12 cellular contexts compared by ENCODE assay signal in genomic region chr18:23943104-23943503, GRCh38.
DNase-seq lines count a peak whose midpoint lies in the region; ATAC-seq and FAIRE-seq lines count a peak whose summit lies in the region.
"Had no signal": no experiment of that assay in that cellular context is flagged by ENCODE, and none has a peak within 500 bp of the region (broad histone marks: within the 10 kb centered on the region; RNA-seq: fewer than 3 reads in every experiment).

No MANE protein-coding gene starts in this region.

- no peak overlapping the region for H3K27ac Mint-ChIP-seq in activated T-cell treated with anti-CD3 and anti-CD28 coated beads, Interleukin-2, amount 50 U/mL, for 24 hours
- H3K27ac Mint-ChIP-seq in activated CD8-positive, alpha-beta T cell treated with anti-CD3 and anti-CD28 coated beads, Interleukin-2, amount 10 ng/mL, durations not matched to agents 7 days and 5 days = peak overlapping the region; percentile 85
- H3K27ac Mint-ChIP-seq: progenitor cell of endocrine pancreas had no signal

- peak; percentile 72 for ATAC-seq in HG02938 (IDR thresholded peaks at IDR 0.05; ENCODE audit: unreplicated experiment)
- ATAC-seq in activated CD8-positive, alpha-beta T cell treated with anti-CD3 and anti-CD28 coated beads, Interleukin-2, amount 10 ng/mL, durations not matched to agents 7 days and 5 days = peak; percentile 81
- ATAC-seq in stimulated activated naive CD8-positive, alpha-beta T cell treated with anti-CD3 and anti-CD28 coated beads, Interleukin-15, Interleukin-2, amounts not matched to agents 100 U/mL and 50 U/mL, for 24 hours = peak; percentile 88

- CTCF ChIA-PET in activated CD8-positive, alpha-beta T cell treated with anti-CD3 and anti-CD28 coated beads, Interleukin-2, amount 10 ng/mL, durations not matched to agents 7 days and 5 days (lab: Charles Lee) = interaction anchor here (0.9 to 2.9 kb wide), 7 partner anchors 9 to 74 kb away, joined by 3 to 11 read pairs (median 5); no protein-coding TSS in a partner anchor

- H3K4me1 Mint-ChIP-seq in activated T-cell treated with anti-CD3 and anti-CD28 coated beads, Interleukin-2, amount 50 U/mL, for 24 hours (ENCODE audit: low read depth) = peaks cover 40% of the 10 kb centered on the region
- peaks cover 45% of the 10 kb centered on the region for H3K4me1 Mint-ChIP-seq in activated CD8-positive, alpha-beta T cell treated with anti-CD3 and anti-CD28 coated beads, Interleukin-2, amount 10 ng/mL, durations not matched to agents 7 days and 5 days (ENCODE audit: low read depth)

- no peak for FAIRE-seq in frontal cortex (lab: Jason Lieb, UNC)

- POLR2A ChIA-PET in activated CD8-positive, alpha-beta T cell treated with anti-CD3 and anti-CD28 coated beads, Interleukin-2, amount 10 ng/mL, durations not matched to agents 7 days and 5 days (lab: Charles Lee) = interaction anchor here (0.9 to 1.1 kb wide), 3 partner anchors 9 to 22 kb away, joined by 3 to 4 read pairs (median 4); no protein-coding TSS in a partner anchor

- H3K36me3 Mint-ChIP-seq in activated T-cell treated with anti-CD3 and anti-CD28 coated beads, Interleukin-2, amount 50 U/mL, for 24 hours (ENCODE audit: low read depth) = no peaks in the 10 kb centered on the region
- H3K36me3 Mint-ChIP-seq in activated CD8-positive, alpha-beta T cell treated with anti-CD3 and anti-CD28 coated beads, Interleukin-2, amount 10 ng/mL, durations not matched to agents 7 days and 5 days (ENCODE audit: low read depth) = peaks cover 3% of the 10 kb centered on the region

- peak; percentile 33 for DNase-seq in activated T-cell treated with anti-CD3 and anti-CD28 coated beads for 24 hours (ENCODE audit: low read depth)
- DNase-seq in activated T-cell treated with anti-CD3 and anti-CD28 coated beads, Interleukin-2, amount 50 U/mL, for 24 hours = no peak
- peak; percentile 71 for DNase-seq in activated CD8-positive, alpha-beta T cell treated with anti-CD3 and anti-CD28 coated beads, Interleukin-2, amount 10 ng/mL, durations not matched to agents 7 days and 5 days
- DNase-seq in stimulated activated naive CD8-positive, alpha-beta T cell treated with anti-CD3 and anti-CD28 coated beads, Interleukin-15, Interleukin-2, amounts not matched to agents 100 U/mL and 50 U/mL, for 24 hours = no peak
- no peak for DNase-seq in NCI-H1436 (lab: John Stamatoyannopoulos, UW)
- no peak for DNase-seq in frontal cortex (ENCODE audit: low spot score in 2 of 2)
- DNase-seq in DMS79 (lab: John Stamatoyannopoulos, UW) = no peak
- DNase-seq: ACHN, cerebellar nuclear complex, MG63 had no signal

- H3K4me3 Mint-ChIP-seq in activated T-cell treated with anti-CD3 and anti-CD28 coated beads, Interleukin-2, amount 50 U/mL, for 24 hours = no peak overlapping the region
- peak overlapping the region; percentile 66 for H3K4me3 Mint-ChIP-seq in activated CD8-positive, alpha-beta T cell treated with anti-CD3 and anti-CD28 coated beads, Interleukin-2, amount 10 ng/mL, durations not matched to agents 7 days and 5 days

- H3K27me3 Mint-ChIP-seq in activated T-cell treated with anti-CD3 and anti-CD28 coated beads, Interleukin-2, amount 50 U/mL, for 24 hours = peaks cover 7% of the 10 kb centered on the region
- peaks cover 3% of the 10 kb centered on the region for H3K27me3 Mint-ChIP-seq in activated CD8-positive, alpha-beta T cell treated with anti-CD3 and anti-CD28 coated beads, Interleukin-2, amount 10 ng/mL, durations not matched to agents 7 days and 5 days (ENCODE audit: low read depth)

- no peaks in the 10 kb centered on the region for H3K9me3 Mint-ChIP-seq in activated T-cell treated with anti-CD3 and anti-CD28 coated beads, Interleukin-2, amount 50 U/mL, for 24 hours
- H3K9me3 Mint-ChIP-seq in activated CD8-positive, alpha-beta T cell treated with anti-CD3 and anti-CD28 coated beads, Interleukin-2, amount 10 ng/mL, durations not matched to agents 7 days and 5 days (ENCODE audit: insufficient read depth) = no peaks in the 10 kb centered on the region

Comparison
In these comparisons a context has a peak if more than half of its experiments do, and no peak if none do; other contexts are left out.
1. DNase-seq: peak in activated T-cell treated with anti-CD3 and anti-CD28 coated beads for 24 hours (single experiment) and activated CD8-positive, alpha-beta T cell treated with anti-CD3 and anti-CD28 coated beads, Interleukin-2, amount 10 ng/mL, durations not matched to agents 7 days and 5 days (single experiment); none in activated T-cell treated with anti-CD3 and anti-CD28 coated beads, Interleukin-2, amount 50 U/mL, for 24 hours (single experiment), stimulated activated naive CD8-positive, alpha-beta T cell treated with anti-CD3 and anti-CD28 coated beads, Interleukin-15, Interleukin-2, amounts not matched to agents 100 U/mL and 50 U/mL, for 24 hours (single experiment), NCI-H1436 (single experiment), frontal cortex (0 of 2) and DMS79 (single experiment).
2. Peak in every context shown above with its lines, with median percentiles within 50 percentile points of each other: ATAC-seq.